9 cellular contexts compared by ENCODE assay signal in the genomic region with DNA sequence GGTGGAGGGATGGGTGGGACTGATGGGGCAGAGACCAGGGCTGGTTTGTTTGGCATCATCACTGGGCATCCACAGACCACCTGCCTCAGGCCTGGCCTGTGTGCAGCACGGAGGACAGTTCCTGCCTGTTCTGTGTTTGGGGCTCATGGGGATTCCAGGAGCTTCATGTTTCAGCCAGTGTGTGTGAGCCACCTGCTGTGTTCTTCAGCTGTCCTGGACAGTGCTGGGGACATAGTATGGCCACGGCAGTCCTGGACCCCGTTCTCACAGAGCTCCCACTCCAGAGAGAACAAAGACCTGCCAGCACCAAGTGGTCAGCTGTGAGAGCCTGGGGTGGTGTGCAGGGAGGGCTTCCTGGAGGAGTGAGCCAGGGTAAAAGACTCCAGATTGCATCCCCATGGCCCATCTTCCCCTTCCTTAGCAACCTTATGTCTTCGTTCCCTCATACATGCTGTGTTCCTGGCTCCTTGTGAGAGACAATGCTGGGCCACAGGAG. TPM values are rescaled to one million over a fixed set of nuclear protein-coding genes. Genes with fewer than 3 reads are reported as not detected.
DNase-seq lines count a peak whose midpoint lies in the region; ATAC-seq and TF ChIP-seq lines count a peak whose summit lies in the region.
"Had no signal": no experiment of that assay in that cellular context is flagged by ENCODE, and none has a peak within 500 bp of the region (broad histone marks: within the 10 kb centered on the region; RNA-seq: fewer than 3 reads in every experiment).

No MANE protein-coding gene starts in this region.

- H3K27ac Mint-ChIP-seq in activated T-cell treated with anti-CD3 and anti-CD28 coated beads, Interleukin-2, amount 50 U/mL, for 24 hours, result peak overlapping the region; percentile 99

- H2BK120ac ChIP-seq in mesenchymal stem cell (ENCODE audit: low read depth, low read length), result no peak overlapping the region

- H3K4me1 Mint-ChIP-seq in activated T-cell treated with anti-CD3 and anti-CD28 coated beads, Interleukin-2, amount 50 U/mL, for 24 hours (ENCODE audit: low read depth), result peaks cover 87% of the 10 kb centered on the region

- H3K27ac ChIP-seq in angular gyrus (ENCODE audit: low read depth, low read length) (peak overlapping the region; percentile 83), mesenchymal stem cell (ENCODE audit: low read length, poor library complexity, severe bottlenecking) (peak overlapping the region; percentile 49), tibial artery (peak overlapping the region; percentile 88 to 91)

- H3K36me3 ChIP-seq in mesenchymal stem cell (ENCODE audit: control insufficient read depth in 1 of 2, insufficient read depth in 2 of 2, low read depth in 1 of 2, low read length in 2 of 2) (peaks cover 52 to 59% of the 10 kb centered on the region in 2 experiments), tibial artery (peaks cover 44 to 58% (median 55%) of the 10 kb centered on the region in 3 donors)

- peaks cover 18% of the 10 kb centered on the region for H3K4me1 ChIP-seq in mesenchymal stem cell (ENCODE audit: control insufficient read depth, insufficient read depth, low read depth, low read length)
- peaks cover 4 to 39% (median 32%) of the 10 kb centered on the region in 4 donors for H3K4me1 ChIP-seq in tibial artery

- H4K8ac ChIP-seq in mesenchymal stem cell (ENCODE audit: low read length), result no peak overlapping the region

- no peak overlapping the region for H3K14ac ChIP-seq in mesenchymal stem cell (ENCODE audit: low read length in 2 of 2)

- H3K9ac ChIP-seq in mesenchymal stem cell (ENCODE audit: low read length), result peak overlapping the region; percentile 99

- TF ChIP-seq CTCF in tibial artery (IDR thresholded peaks at IDR 0.05), result no peak

- H3K36me3 Mint-ChIP-seq in activated T-cell treated with anti-CD3 and anti-CD28 coated beads, Interleukin-2, amount 50 U/mL, for 24 hours (ENCODE audit: low read depth), result peaks cover 88% of the 10 kb centered on the region

- H3K9me3 ChIP-seq in mesenchymal stem cell (ENCODE audit: control insufficient read depth, low read length) (no peaks in the 10 kb centered on the region), tibial artery (no peaks in the 10 kb centered on the region)
- H3K9me3 ChIP-seq: BE2C had no signal

- no peak for DNase-seq in activated T-cell treated with anti-CD3 and anti-CD28 coated beads, Interleukin-2, amount 50 U/mL, for 24 hours
- DNase-seq in activated T-cell treated with anti-CD3 and anti-CD28 coated beads for 4 hours (no peak), mesenchymal stem cell (no peak), tibial artery (no peak), hepatic stellate cell (ENCODE audit: low spot score) (no peak)

- H4K91ac ChIP-seq in mesenchymal stem cell (ENCODE audit: low read length), result no peak overlapping the region

- peak overlapping the region; percentile 96 for H3K4me3 Mint-ChIP-seq in activated T-cell treated with anti-CD3 and anti-CD28 coated beads, Interleukin-2, amount 50 U/mL, for 24 hours

- no peak overlapping the region for H3K4me2 ChIP-seq in mesenchymal stem cell (ENCODE audit: low read length, poor library complexity, severe bottlenecking)

- 79% methylated on average over 4 of the region's 4 CpGs for whole genome bisulfite sequencing in mesenchymal stem cell

- intact Hi-C loops in tibial artery (cut with DNase I; ENCODE audit: low total_unique reads), result loop anchor here (2.0 to 5.0 kb wide), 2 partner anchors 46 to 103 kb away; a partner anchor contains a TSS

- no peak overlapping the region for H2BK5ac ChIP-seq in mesenchymal stem cell (ENCODE audit: low read depth, low read length, poor library complexity, severe bottlenecking)

- H2BK15ac ChIP-seq in mesenchymal stem cell (ENCODE audit: low read depth, poor library complexity, severe bottlenecking), result no peak overlapping the region

- peak overlapping the region; percentile 7 for H2AFZ ChIP-seq in mesenchymal stem cell (ENCODE audit: low read depth, low read length)

- peak overlapping the region in 1 of 2 experiments; percentile 55 for H3K18ac ChIP-seq in mesenchymal stem cell (ENCODE audit: low read depth in 1 of 2, low read length in 2 of 2)

- H3K27me3 ChIP-seq in mesenchymal stem cell (ENCODE audit: control insufficient read depth in 1 of 2, insufficient read depth in 1 of 2, low read length in 2 of 2) (no peaks in the 10 kb centered on the region), tibial artery (no peaks in the 10 kb centered on the region)
- H3K27me3 ChIP-seq: BE2C had no signal

- H3K79me1 ChIP-seq in mesenchymal stem cell (replicated peaks; ENCODE audit: low read length, poor library complexity, severe bottlenecking), result peaks cover 32% of the 10 kb centered on the region

- ATAC-seq in GM19023 (IDR thresholded peaks at IDR 0.05; ENCODE audit: unreplicated experiment) (no peak), HG02610 (IDR thresholded peaks at IDR 0.05; ENCODE audit: unreplicated experiment) (no peak)

- no peak overlapping the region for H3K4me3 ChIP-seq in mesenchymal stem cell (ENCODE audit: insufficient read depth in 1 of 2, low read depth in 1 of 2, low read length in 2 of 2)
- no peak overlapping the region for H3K4me3 ChIP-seq in tibial artery

- H2BK12ac ChIP-seq in mesenchymal stem cell (ENCODE audit: low read length in 2 of 2), result peak overlapping the region in 1 of 2 experiments; percentile 70

- no peak overlapping the region for H3K23ac ChIP-seq in mesenchymal stem cell (ENCODE audit: low read length in 2 of 2)

- H3K4ac ChIP-seq in mesenchymal stem cell (ENCODE audit: low read depth in 1 of 2, low read length in 2 of 2), result peak overlapping the region in 1 of 2 experiments; percentile 38

- H3K27me3 Mint-ChIP-seq in activated T-cell treated with anti-CD3 and anti-CD28 coated beads, Interleukin-2, amount 50 U/mL, for 24 hours, result no peaks in the 10 kb centered on the region

- no peaks in the 10 kb centered on the region for H3K9me3 Mint-ChIP-seq in activated T-cell treated with anti-CD3 and anti-CD28 coated beads, Interleukin-2, amount 50 U/mL, for 24 hours

- H2AK5ac ChIP-seq in mesenchymal stem cell (ENCODE audit: low read length, severe bottlenecking), result peak overlapping the region; percentile 37

RNA-seq across cellular contexts. Expression of a gene that starts 2.0 kb away (rescaled TPM):
- polyA plus RNA-seq in mesenchymal stem cell (2013, experiment 1 of 2), result 15.9 TPM
- 16.0 TPM for polyA plus RNA-seq in mesenchymal stem cell (2013, experiment 2 of 2)

RNA-seq across cellular contexts. Expression of a gene that starts 43.8 kb away (rescaled TPM):
- polyA plus RNA-seq in mesenchymal stem cell (2013, experiment 1 of 2), result 178 TPM
- 179 TPM for polyA plus RNA-seq in mesenchymal stem cell (2013, experiment 2 of 2)

RNA-seq across cellular contexts. Expression of a gene that starts 45.7 kb away (rescaled TPM):
- polyA plus RNA-seq in mesenchymal stem cell (2013, experiment 1 of 2), result 208 TPM
- polyA plus RNA-seq in mesenchymal stem cell (2013, experiment 2 of 2), result 203 TPM

RNA-seq across cellular contexts. Expression of a gene that starts 55.9 kb away (rescaled TPM):
- 4.2 TPM for polyA plus RNA-seq in mesenchymal stem cell (2013, experiment 1 of 2)
- 4.5 TPM for polyA plus RNA-seq in mesenchymal stem cell (2013, experiment 2 of 2)
